In genomic region chr2:166269322-166269721, GRCh38 we compare ENCODE assay signal across 38 cellular contexts.
"Had no signal": no experiment of that assay in that cellular context is flagged by ENCODE, and none has a peak within 500 bp of the region (broad histone marks: within the 10 kb centered on the region; RNA-seq: fewer than 3 reads in every experiment).

No MANE protein-coding gene starts in this region.

- H3K4me1 ChIP-seq: adrenal gland, ascending aorta, body of pancreas, breast epithelium had no signal

- H3K4me1 Mint-ChIP-seq: activated naive CD4-positive, alpha-beta T cell treated with anti-CD3 and anti-CD28 coated beads, Interleukin-2, amount 10 ng/mL, durations not matched to agents 7 days and 5 days; activated naive CD4-positive, alpha-beta T cell treated with anti-CD3 and anti-CD28 coated beads, Interleukin-2, amount 50 U/mL, for 24 hours; activated naive CD8-positive, alpha-beta T cell treated with anti-CD3 and anti-CD28 coated beads for 36 hours; activated naive CD8-positive, alpha-beta T cell treated with anti-CD3 and anti-CD28 coated beads, Interleukin-2, amount 10 ng/mL, durations not matched to agents 7 days and 5 days; activated naive CD8-positive, alpha-beta T cell treated with anti-CD3 and anti-CD28 coated beads, Interleukin-2, amount 50 U/mL, for 24 hours; activated T-helper 17 cell treated with anti-CD3 and anti-CD28 coated beads, Interleukin-2, amount 50 U/mL, for 72 hours; brain; central memory CD8-positive, alpha-beta T cell had no signal

- H3K9me3 Mint-ChIP-seq: activated naive CD4-positive, alpha-beta T cell treated with anti-CD3 and anti-CD28 coated beads, Interleukin-2, amount 10 ng/mL, durations not matched to agents 7 days and 5 days; activated naive CD8-positive, alpha-beta T cell treated with anti-CD3 and anti-CD28 coated beads for 36 hours; activated naive CD8-positive, alpha-beta T cell treated with anti-CD3 and anti-CD28 coated beads, Interleukin-2, amount 10 ng/mL, durations not matched to agents 7 days and 5 days; activated naive CD8-positive, alpha-beta T cell treated with anti-CD3 and anti-CD28 coated beads, Interleukin-2, amount 50 U/mL, for 24 hours; activated T-cell treated with anti-CD3 and anti-CD28 coated beads, Interleukin-2, amount 50 U/mL, for 24 hours; activated T-helper 1 cell treated with anti-CD3 and anti-CD28 coated beads, Interleukin-12 subunit alpha, Interleukin-12 subunit beta, Interleukin-2, Interleukin-4 antibody, amounts not matched to agents 30 ng/mL and 10 ng/mL and 1 ng/mL, durations not matched to agents 14 hours and 24 hours and 36 hours; activated T-helper 17 cell treated with anti-CD3 and anti-CD28 coated beads, Interleukin-2, amount 50 U/mL, for 72 hours; activated T-helper 2 cell treated with anti-CD3 and anti-CD28 coated beads, Interferon-gamma antibody, Interleukin-2, Interleukin-4, amounts not matched to agents 10 μg/mL and 5 μg/mL and 100 μg/mL, durations not matched to agents 14 hours and 24 hours and 36 hours; brain had no signal

- H3K4me3 Mint-ChIP-seq: activated naive CD4-positive, alpha-beta T cell treated with anti-CD3 and anti-CD28 coated beads for 36 hours; activated naive CD4-positive, alpha-beta T cell treated with anti-CD3 and anti-CD28 coated beads, Interleukin-2, amount 10 ng/mL, durations not matched to agents 7 days and 5 days; activated naive CD4-positive, alpha-beta T cell treated with anti-CD3 and anti-CD28 coated beads, Interleukin-2, amount 50 U/mL, for 24 hours; activated naive CD8-positive, alpha-beta T cell; activated naive CD8-positive, alpha-beta T cell treated with anti-CD3 and anti-CD28 coated beads for 36 hours; activated naive CD8-positive, alpha-beta T cell treated with anti-CD3 and anti-CD28 coated beads, Interleukin-2, amount 10 ng/mL, durations not matched to agents 7 days and 5 days; activated naive CD8-positive, alpha-beta T cell treated with anti-CD3 and anti-CD28 coated beads, Interleukin-2, amount 50 U/mL, for 24 hours; activated T-cell treated with anti-CD3 and anti-CD28 coated beads, Interleukin-2, amount 50 U/mL, for 24 hours; activated T-cell treated with anti-CD3 and anti-CD28 coated beads, Interleukin-2, amount 50 U/mL, for 4 hours; activated T-cell treated with anti-CD3 and anti-CD28 coated beads, Interleukin-2, amount 50 U/mL, for 72 hours; activated T-helper 1 cell treated with anti-CD3 and anti-CD28 coated beads, Interleukin-12 subunit alpha, Interleukin-12 subunit beta, Interleukin-2, Interleukin-4 antibody, amounts not matched to agents 30 ng/mL and 10 ng/mL and 1 ng/mL, durations not matched to agents 14 hours and 24 hours and 36 hours; activated T-helper 17 cell treated with anti-CD3 and anti-CD28 coated beads, Interleukin-2, amount 50 U/mL, for 72 hours; brain; central memory CD8-positive, alpha-beta T cell had no signal

- H3K27me3 Mint-ChIP-seq: activated naive CD4-positive, alpha-beta T cell treated with anti-CD3 and anti-CD28 coated beads, Interleukin-2, amount 10 ng/mL, durations not matched to agents 7 days and 5 days; activated naive CD4-positive, alpha-beta T cell treated with anti-CD3 and anti-CD28 coated beads, Interleukin-2, amount 50 U/mL, for 24 hours; activated naive CD8-positive, alpha-beta T cell; activated naive CD8-positive, alpha-beta T cell treated with anti-CD3 and anti-CD28 coated beads for 36 hours; activated naive CD8-positive, alpha-beta T cell treated with anti-CD3 and anti-CD28 coated beads, Interleukin-2, amount 10 ng/mL, durations not matched to agents 7 days and 5 days; activated naive CD8-positive, alpha-beta T cell treated with anti-CD3 and anti-CD28 coated beads, Interleukin-2, amount 50 U/mL, for 24 hours; activated T-cell treated with anti-CD3 and anti-CD28 coated beads, Interleukin-2, amount 50 U/mL, for 24 hours; activated T-helper 17 cell treated with anti-CD3 and anti-CD28 coated beads, Interleukin-2, amount 50 U/mL, for 72 hours; central memory CD8-positive, alpha-beta T cell had no signal

- H3K9me3 ChIP-seq: adrenal gland, ascending aorta, body of pancreas, breast epithelium had no signal

- H3K36me3 ChIP-seq: adrenal gland, ascending aorta, brain microvascular endothelial cell, breast epithelium, cardiac muscle cell had no signal

- DNase-seq: activated effector memory CD4-positive, alpha-beta T cell treated with anti-CD3 and anti-CD28 coated beads, Interleukin-2, amount 50 U/mL, for 16 hours; activated effector memory CD4-positive, alpha-beta T cell treated with Interleukin-2 at 50 U/mL for 16 hours; activated gamma-delta T cell; activated gamma-delta T cell treated with Interleukin-2 at 50 U/mL for 16 hours; activated naive CD4-positive, alpha-beta T cell; activated naive CD4-positive, alpha-beta T cell treated with anti-CD3 and anti-CD28 coated beads for 36 hours; activated naive CD4-positive, alpha-beta T cell treated with anti-CD3 and anti-CD28 coated beads, Interleukin-2, amount 10 ng/mL, durations not matched to agents 7 days and 5 days; activated naive CD4-positive, alpha-beta T cell treated with anti-CD3 and anti-CD28 coated beads, Interleukin-2, amount 50 U/mL, for 16 hours; activated naive CD4-positive, alpha-beta T cell treated with Interleukin-2 at 50 U/mL for 16 hours; activated naive CD8-positive, alpha-beta T cell treated with anti-CD3 and anti-CD28 coated beads for 36 hours; activated naive CD8-positive, alpha-beta T cell treated with anti-CD3 and anti-CD28 coated beads, Interleukin-2, amount 10 ng/mL, durations not matched to agents 7 days and 5 days; activated naive CD8-positive, alpha-beta T cell treated with anti-CD3 and anti-CD28 coated beads, Interleukin-2, amount 50 U/mL, for 24 hours; activated T-cell treated with anti-CD3 and anti-CD28 coated beads, Interleukin-2, amount 50 U/mL, for 1 hour; activated T-cell treated with anti-CD3 and anti-CD28 coated beads, Interleukin-2, amount 50 U/mL, for 24 hours; activated T-cell treated with anti-CD3 and anti-CD28 coated beads, Interleukin-2, amount 50 U/mL, for 4 hours; activated T-cell treated with anti-CD3 and anti-CD28 coated beads, Interleukin-2, amount 50 U/mL, for 48 hours; activated T-cell treated with anti-CD3 and anti-CD28 coated beads, Interleukin-2, amount 50 U/mL, for 72 hours; adrenal gland; amniotic stem cell; amygdala; anterior cingulate cortex; aorta; body of pancreas; brain microvascular endothelial cell; caudate nucleus; central memory CD4-positive, alpha-beta T cell; cerebellar nuclear complex had no signal

- ATAC-seq: activated naive CD4-positive, alpha-beta T cell treated with anti-CD3 and anti-CD28 coated beads, Interleukin-2, amount 50 U/mL, for 72 hours; activated naive CD8-positive, alpha-beta T cell treated with anti-CD3 and anti-CD28 coated beads, Interleukin-2, amount 50 U/mL, for 24 hours; activated T-cell treated with anti-CD3 and anti-CD28 coated beads, Interleukin-2, amount 50 U/mL, for 4 hours; activated T-cell treated with anti-CD3 and anti-CD28 coated beads, Interleukin-2, amount 50 U/mL, for 72 hours; activated T-helper 17 cell treated with anti-CD3 and anti-CD28 coated beads, Interleukin-2, amount 50 U/mL, for 72 hours; body of pancreas had no signal

- H3K4me3 ChIP-seq: adrenal gland, ascending aorta, body of pancreas, breast epithelium, cardiac muscle cell had no signal

- H3K36me3 Mint-ChIP-seq: activated naive CD4-positive, alpha-beta T cell treated with anti-CD3 and anti-CD28 coated beads, Interleukin-2, amount 10 ng/mL, durations not matched to agents 7 days and 5 days; activated naive CD4-positive, alpha-beta T cell treated with anti-CD3 and anti-CD28 coated beads, Interleukin-2, amount 50 U/mL, for 24 hours; activated naive CD4-positive, alpha-beta T cell treated with anti-CD3 and anti-CD28 coated beads, Interleukin-2, amount 50 U/mL, for 72 hours; activated naive CD8-positive, alpha-beta T cell; activated naive CD8-positive, alpha-beta T cell treated with anti-CD3 and anti-CD28 coated beads for 36 hours; activated naive CD8-positive, alpha-beta T cell treated with anti-CD3 and anti-CD28 coated beads, Interleukin-2, amount 10 ng/mL, durations not matched to agents 7 days and 5 days; brain had no signal

- H3K27ac Mint-ChIP-seq: activated naive CD4-positive, alpha-beta T cell treated with anti-CD3 and anti-CD28 coated beads for 36 hours; activated naive CD4-positive, alpha-beta T cell treated with anti-CD3 and anti-CD28 coated beads, Interleukin-2, amount 10 ng/mL, durations not matched to agents 7 days and 5 days; activated naive CD4-positive, alpha-beta T cell treated with anti-CD3 and anti-CD28 coated beads, Interleukin-2, amount 50 U/mL, for 24 hours; activated naive CD4-positive, alpha-beta T cell treated with anti-CD3 and anti-CD28 coated beads, Interleukin-2, amount 50 U/mL, for 72 hours; activated naive CD8-positive, alpha-beta T cell; activated naive CD8-positive, alpha-beta T cell treated with anti-CD3 and anti-CD28 coated beads for 36 hours; activated naive CD8-positive, alpha-beta T cell treated with anti-CD3 and anti-CD28 coated beads, Interleukin-2, amount 10 ng/mL, durations not matched to agents 7 days and 5 days; activated naive CD8-positive, alpha-beta T cell treated with anti-CD3 and anti-CD28 coated beads, Interleukin-2, amount 50 U/mL, for 24 hours; activated T-cell treated with anti-CD3 and anti-CD28 coated beads, Interleukin-2, amount 50 U/mL, for 24 hours; activated T-cell treated with anti-CD3 and anti-CD28 coated beads, Interleukin-2, amount 50 U/mL, for 72 hours; activated T-helper 1 cell treated with anti-CD3 and anti-CD28 coated beads, Interleukin-12 subunit alpha, Interleukin-12 subunit beta, Interleukin-2, Interleukin-4 antibody, amounts not matched to agents 30 ng/mL and 10 ng/mL and 1 ng/mL, durations not matched to agents 14 hours and 24 hours and 36 hours; activated T-helper 17 cell treated with anti-CD3 and anti-CD28 coated beads, Interleukin-2, amount 50 U/mL, for 72 hours; activated T-helper 2 cell treated with anti-CD3 and anti-CD28 coated beads, Interferon-gamma antibody, Interleukin-2, Interleukin-4, amounts not matched to agents 10 μg/mL and 5 μg/mL and 100 μg/mL, durations not matched to agents 14 hours and 24 hours and 36 hours; brain had no signal

- H3K27ac ChIP-seq: adrenal gland, ascending aorta, body of pancreas, brain microvascular endothelial cell, breast epithelium, cardiac muscle cell had no signal

- H3K27me3 ChIP-seq: adrenal gland, ascending aorta, body of pancreas, brain microvascular endothelial cell, breast epithelium, cardiac muscle cell had no signal
